Comparison of ENCODE assay signal across 10 cellular contexts in genomic region chr6:75492769-75493168, GRCh38. TPM values are rescaled to one million over a fixed set of nuclear protein-coding genes. Genes with fewer than 3 reads are reported as not detected.
DNase-seq lines count a peak whose midpoint lies in the region; ATAC-seq and TF ChIP-seq lines count a peak whose summit lies in the region.
"Had no signal": no experiment of that assay in that cellular context is flagged by ENCODE, and none has a peak within 500 bp of the region (broad histone marks: within the 10 kb centered on the region; RNA-seq: fewer than 3 reads in every experiment).

No MANE protein-coding gene starts in this region.

- H3K79me2 ChIP-seq in GM23248 (ENCODE audit: insufficient read depth), result no peaks in the 10 kb centered on the region

- no peaks in the 10 kb centered on the region for H3K9me3 ChIP-seq in gastroesophageal sphincter
- no peaks in the 10 kb centered on the region for H3K9me3 ChIP-seq in gastrocnemius medialis
- H3K9me3 ChIP-seq in GM23248 (ENCODE audit: low read depth), result no peaks in the 10 kb centered on the region

- peaks cover 11% of the 10 kb centered on the region for H3F3A ChIP-seq in GM23248 (ENCODE audit: insufficient read depth)

- no peaks in the 10 kb centered on the region for H3K36me3 ChIP-seq in gastroesophageal sphincter
- no peaks in the 10 kb centered on the region for H3K36me3 ChIP-seq in gastrocnemius medialis
- no peaks in the 10 kb centered on the region for H3K36me3 ChIP-seq in GM23248 (ENCODE audit: low read depth)

- TF ChIP-seq EP300 in gastroesophageal sphincter (IDR thresholded peaks at IDR 0.05), result no peak

- H3K9me2 ChIP-seq in GM23248 (ENCODE audit: insufficient read depth), result no peaks in the 10 kb centered on the region

- TF ChIP-seq POLR2A in gastroesophageal sphincter (IDR thresholded peaks at IDR 0.05) (no peak), gastrocnemius medialis (IDR thresholded peaks at IDR 0.05) (peak; percentile 31 to 77)

- no peaks in the 10 kb centered on the region for H4K20me1 ChIP-seq in GM23248 (ENCODE audit: insufficient read depth)

- intact Hi-C loops in gastrocnemius medialis (cut with DNase I; ENCODE audit: low total_unique reads), result loop anchor here (1.0 to 2.0 kb wide), 2 partner anchors 124 to 208 kb away; partner anchors contain the start of gene TMEM30A

- in situ Hi-C loops in gastrocnemius medialis (cut with MboI; ENCODE audit: low sequenced_read_pairs in 4 of 4) (loop anchor here in 2 of 4 donors (10.0 kb wide), 2 partner anchors 58 to 128 kb away; no protein-coding TSS in a partner anchor), GM23248 (cut with MboI) (no loop called here)

- H3K27ac ChIP-seq in gastroesophageal sphincter (peak overlapping the region; percentile 82 to 100 (median 92)), gastrocnemius medialis (peak overlapping the region; percentile 93 to 98 (median 98)), GM23248 (no peak overlapping the region)

- H3K4me3 ChIP-seq in gastroesophageal sphincter (peak overlapping the region; percentile 49 to 99), gastrocnemius medialis (peak overlapping the region; percentile 68 to 82 (median 76)), GM23248 (no peak overlapping the region)

- H2AFZ ChIP-seq in GM23248, result no peak overlapping the region

- no peak for TF ChIP-seq CTCF in gastroesophageal sphincter (IDR thresholded peaks at IDR 0.05)
- no peak for TF ChIP-seq CTCF in gastrocnemius medialis (IDR thresholded peaks at IDR 0.05 in 4 of 5, conservative IDR thresholded peaks at IDR 0.05 in 1 of 5)

- WGBS in gastroesophageal sphincter (ENCODE audit: low coverage in 1 of 2), 2 donors, result 0 to 9% methylated on average over 3 of the region's 3 CpGs
- WGBS in GM23248 (ENCODE audit: low coverage in 1 of 2, low lambda C conversion rate in 2 of 2, missing lambda C conversion rate in 2 of 2), 2 experiments, result 74 to 86% methylated on average over 3 of the region's 3 CpGs

- no peak overlapping the region for H3K4me2 ChIP-seq in GM23248 (ENCODE audit: unreplicated experiment)

- peaks cover under 1 to 41% (median 9%) of the 10 kb centered on the region in 3 donors for H3K4me1 ChIP-seq in gastroesophageal sphincter
- H3K4me1 ChIP-seq in gastrocnemius medialis, result peaks cover 50 to 57% of the 10 kb centered on the region in 2 donors
- peaks cover 4% of the 10 kb centered on the region; the same call in 1 of the 2 replicates for H3K4me1 ChIP-seq in GM23248 (ENCODE audit: insufficient read depth)

- no peaks in the 10 kb centered on the region for H3K27me3 ChIP-seq in gastroesophageal sphincter
- no peaks in the 10 kb centered on the region for H3K27me3 ChIP-seq in gastrocnemius medialis
- peaks cover 43% of the 10 kb centered on the region for H3K27me3 ChIP-seq in GM23248 (replicated peaks; ENCODE audit: insufficient read depth)

- H3K9ac ChIP-seq in GM23248, result no peak overlapping the region

- peak; percentile 52 to 56 for DNase-seq in gastrocnemius medialis
- DNase-seq in activated CD4-positive, alpha-beta T cell treated with anti-CD3 and anti-CD28 coated beads, Interleukin-2, amount 50 U/mL, for 4 hours, result no peak
- no peak for DNase-seq in GM23248
- no peak for DNase-seq in anterior cingulate cortex (lab: John Stamatoyannopoulos, UW)
- no peak for DNase-seq in SKM-1 (lab: John Stamatoyannopoulos, UW; ENCODE audit: unreplicated experiment)
- DNase-seq: effector CD4-positive, alpha-beta T cell; PC-3 had no signal

- ATAC-seq in GM18508 (IDR thresholded peaks at IDR 0.05; ENCODE audit: insufficient read depth, unreplicated experiment) (peak; percentile 24), HG02763 (IDR thresholded peaks at IDR 0.05; ENCODE audit: unreplicated experiment) (peak; percentile 20), gastroesophageal sphincter (no peak), gastrocnemius medialis (peak; percentile 79 to 81)
- ATAC-seq: PC-3 had no signal

RNA-seq across cellular contexts. Expression of gene FILIP1, which starts 0.8 kb away (rescaled TPM):
- 10 to 100 TPM; 36.0 to 57.6 (median 48.0) TPM for total RNA-seq in gastroesophageal sphincter
- 100 to 1,000 TPM in 2 of 4 donors, 10 to 100 TPM in 2; 57.5 to 123 (median 93.8) TPM for total RNA-seq in gastrocnemius medialis
- total RNA-seq in GM23248 (2014; rRNA removed; shearing (Covaris generic)), result under 0.01 and 0.13 TPM in 2 replicates
- 0.11 TPM in 1 of 2 replicates, not detected in the other for polyA plus RNA-seq in GM23248 (2016; fragmentation: Nextera tagmentation; extraction: Ambion mirVana)
- total RNA-seq: PC-3 had no signal

Comparison
In these comparisons a context has a peak if more than half of its experiments do, and no peak if none do; other contexts are left out.
1. POLR2A ChIP-seq: peak in gastrocnemius medialis (2 of 2); none in gastroesophageal sphincter (0 of 2).
2. DNase-seq: peak in gastrocnemius medialis (2 of 2); none in activated CD4-positive, alpha-beta T cell treated with anti-CD3 and anti-CD28 coated beads, Interleukin-2, amount 50 U/mL, for 4 hours (0 of 2), GM23248 (single experiment), anterior cingulate cortex (0 of 58) and SKM-1 (single experiment).
3. RNA of gene FILIP1, which starts 0.8 kb away (total RNA-seq): 57.5 to 123 TPM in gastrocnemius medialis and 36.0 to 57.6 TPM in gastroesophageal sphincter; under 0.01 to 0.13 TPM in GM23248; every median in the first group is over 10 times any median in the second.